8 cellular contexts compared by ENCODE assay signal in genomic region chr1:154973344-154974085, GRCh38. TPM values are rescaled to one million over a fixed set of nuclear protein-coding genes. Genes with fewer than 3 reads are reported as not detected.
DNase-seq lines count a peak whose midpoint lies in the region; ATAC-seq and TF ChIP-seq lines count a peak whose summit lies in the region.

No MANE protein-coding gene starts in this region.

- H3K27ac ChIP-seq in subcutaneous abdominal adipose tissue (ENCODE audit: low read depth, low read length): peak overlapping the region; percentile 97

- intact Hi-C loops in activated naive CD4-positive, alpha-beta T cell treated with anti-CD3 and anti-CD28 coated beads for 36 hours (cut with micrococcal nuclease): loop anchor here (1.0 to 5.0 kb wide), 11 partner anchors 10 to 219 kb away; partner anchors contain the start of genes EFNA4, FLAD1, PMVK and PYGO2

- peak; percentile 10 for ATAC-seq in GM21367 (IDR thresholded peaks at IDR 0.05; ENCODE audit: unreplicated experiment)

- no peaks in the 10 kb centered on the region for H3K9me3 Mint-ChIP-seq in activated naive CD4-positive, alpha-beta T cell treated with anti-CD3 and anti-CD28 coated beads for 36 hours

- H3K36me3 ChIP-seq in subcutaneous abdominal adipose tissue (ENCODE audit: control insufficient read depth in 5 of 5, insufficient read depth in 5 of 5, low read length in 5 of 5): peaks cover 0 to 13% (median 7%) of the 10 kb centered on the region in 5 donors

- H3K27me3 ChIP-seq in subcutaneous abdominal adipose tissue (ENCODE audit: control insufficient read depth in 5 of 5, insufficient read depth in 4 of 5, low read length in 5 of 5): peaks cover 0 to 11% (median 0%) of the 10 kb centered on the region in 5 donors

- no peak overlapping the region for H3K4me3 Mint-ChIP-seq in activated naive CD4-positive, alpha-beta T cell treated with anti-CD3 and anti-CD28 coated beads for 36 hours

- no peaks in the 10 kb centered on the region for H3K27me3 Mint-ChIP-seq in activated naive CD4-positive, alpha-beta T cell treated with anti-CD3 and anti-CD28 coated beads for 36 hours (ENCODE audit: low read depth)

- peaks cover 35% of the 10 kb centered on the region for H3K4me1 Mint-ChIP-seq in activated naive CD4-positive, alpha-beta T cell treated with anti-CD3 and anti-CD28 coated beads for 36 hours (ENCODE audit: low read depth)

- TF ChIP-seq CTCF in AG09309 (IDR thresholded peaks at IDR 0.05; ENCODE audit: control insufficient read depth, insufficient read depth, low read depth, low read length, missing control alignments): peak; percentile 28

- H3K9me3 ChIP-seq in subcutaneous abdominal adipose tissue (ENCODE audit: control insufficient read depth in 5 of 5, low read length in 5 of 5): peaks cover 0 to 2% (median 0%) of the 10 kb centered on the region in 5 donors

- CTCF ChIA-PET in activated naive CD4-positive, alpha-beta T cell treated with anti-CD3 and anti-CD28 coated beads for 36 hours (lab: Charles Lee): interaction anchor here (0.6 to 1.5 kb wide), 3 partner anchors 12 to 31 kb away, joined by 3 to 5 read pairs (median 4); partner anchors contain the start of gene PYGO2

- peaks cover 22% of the 10 kb centered on the region for H3K36me3 Mint-ChIP-seq in activated naive CD4-positive, alpha-beta T cell treated with anti-CD3 and anti-CD28 coated beads for 36 hours (ENCODE audit: low read depth)

- peak overlapping the region; percentile 67 for H3K4me3 ChIP-seq in AG09309 (ENCODE audit: control insufficient read depth, low read depth, low read length)
- H3K4me3 ChIP-seq in subcutaneous abdominal adipose tissue (ENCODE audit: low read depth in 1 of 5, low read length in 5 of 5): peak overlapping the region; percentile 75 to 91 (median 82)

- peaks cover 31 to 70% (median 66%) of the 10 kb centered on the region in 5 donors for H3K4me1 ChIP-seq in subcutaneous abdominal adipose tissue (ENCODE audit: control insufficient read depth in 5 of 5, insufficient read depth in 5 of 5, low read length in 5 of 5)

- peak overlapping the region; percentile 89 to 100 (median 95) for H3K9ac ChIP-seq in subcutaneous abdominal adipose tissue (ENCODE audit: low read length in 5 of 5)

- H3K27ac Mint-ChIP-seq in activated naive CD4-positive, alpha-beta T cell treated with anti-CD3 and anti-CD28 coated beads for 36 hours: no peak overlapping the region

- in situ Hi-C loops in SK-MEL-5 (cut with HindIII; ENCODE audit: low pct_unique_long_range_greater_than_20kb, low sequenced_read_pairs): no loop called here

- peak; percentile 90 for DNase-seq in AG09309 (ENCODE audit: low read depth)
- peak; percentile 95 for DNase-seq in NCI-H1048 (lab: John Stamatoyannopoulos, UW)
- peak; percentile 99 for DNase-seq in SK-MEL-5 (ENCODE audit: low read depth, low spot score)
- peak; percentile 99 for DNase-seq in activated naive CD4-positive, alpha-beta T cell treated with anti-CD3 and anti-CD28 coated beads for 36 hours
- DNase-seq in globus pallidus (ENCODE audit: low spot score): peak; percentile 85
- DNase-seq in non-pigmented ciliary epithelial cell (ENCODE audit: low read depth): peak; percentile 92

RNA-seq across cellular contexts. Expression of gene CKS1B, which starts 1.0 kb away (rescaled TPM):
- 122 and 157 TPM in 2 replicates for total RNA-seq in SK-MEL-5 (2014; rRNA removed; shearing (Covaris generic))
- 114 and 176 TPM in 2 replicates for polyA plus RNA-seq in SK-MEL-5 (2015; cell fraction: cytosol; rRNA removed)
- 45.6 and 61.6 TPM in 2 replicates for polyA plus RNA-seq in SK-MEL-5 (2015; cell fraction: nucleus; rRNA removed)
- 100 to 1,000 TPM; 283 to 291 TPM for total RNA-seq in activated naive CD4-positive, alpha-beta T cell treated with anti-CD3 and anti-CD28 coated beads for 36 hours

RNA-seq across cellular contexts. Expression of gene SHC1, which starts 3.0 kb away (rescaled TPM):
- total RNA-seq in SK-MEL-5 (2014; rRNA removed; shearing (Covaris generic)): 102 and 107 TPM in 2 replicates
- 133 and 152 TPM in 2 replicates for polyA plus RNA-seq in SK-MEL-5 (2015; cell fraction: cytosol; rRNA removed)
- polyA plus RNA-seq in SK-MEL-5 (2015; cell fraction: nucleus; rRNA removed): 162 and 220 TPM in 2 replicates
- 10 to 100 TPM; 35.5 to 40.8 TPM for total RNA-seq in activated naive CD4-positive, alpha-beta T cell treated with anti-CD3 and anti-CD28 coated beads for 36 hours

RNA-seq across cellular contexts. Expression of gene FLAD1, which starts 9.6 kb away (rescaled TPM):
- 53.5 and 58.2 TPM in 2 replicates for total RNA-seq in SK-MEL-5 (2014; rRNA removed; shearing (Covaris generic))
- 64.7 and 67.3 TPM in 2 replicates for polyA plus RNA-seq in SK-MEL-5 (2015; cell fraction: cytosol; rRNA removed)
- 153 and 201 TPM in 2 replicates for polyA plus RNA-seq in SK-MEL-5 (2015; cell fraction: nucleus; rRNA removed)
- 10 to 100 TPM; 27.2 to 30.0 TPM for total RNA-seq in activated naive CD4-positive, alpha-beta T cell treated with anti-CD3 and anti-CD28 coated beads for 36 hours

RNA-seq across cellular contexts. Expression of gene PYGO2, which starts 11.9 kb away (rescaled TPM):
- total RNA-seq in SK-MEL-5 (2014; rRNA removed; shearing (Covaris generic)): 26.9 and 30.2 TPM in 2 replicates
- 42.3 and 54.0 TPM in 2 replicates for polyA plus RNA-seq in SK-MEL-5 (2015; cell fraction: cytosol; rRNA removed)
- polyA plus RNA-seq in SK-MEL-5 (2015; cell fraction: nucleus; rRNA removed): 54.8 and 60.4 TPM in 2 replicates
- 10 to 100 TPM; 35.6 to 36.3 TPM for total RNA-seq in activated naive CD4-positive, alpha-beta T cell treated with anti-CD3 and anti-CD28 coated beads for 36 hours

RNA-seq across cellular contexts. Expression of gene PBXIP1, which starts 17.6 kb away (rescaled TPM):
- 78.2 and 81.4 TPM in 2 replicates for total RNA-seq in SK-MEL-5 (2014; rRNA removed; shearing (Covaris generic))
- 88.7 and 107 TPM in 2 replicates for polyA plus RNA-seq in SK-MEL-5 (2015; cell fraction: cytosol; rRNA removed)
- polyA plus RNA-seq in SK-MEL-5 (2015; cell fraction: nucleus; rRNA removed): 41.9 and 49.0 TPM in 2 replicates
- 10 to 100 TPM; 55.3 to 55.5 TPM for total RNA-seq in activated naive CD4-positive, alpha-beta T cell treated with anti-CD3 and anti-CD28 coated beads for 36 hours

Comparison
In these comparisons a context has a peak if more than half of its experiments do, and no peak if none do; other contexts are left out.
1. Peak in every context shown above with its lines: DNase-seq, ATAC-seq, H3K4me3 ChIP-seq and H3K27ac ChIP-seq.